9 cellular contexts compared by ENCODE assay signal in the genomic region with DNA sequence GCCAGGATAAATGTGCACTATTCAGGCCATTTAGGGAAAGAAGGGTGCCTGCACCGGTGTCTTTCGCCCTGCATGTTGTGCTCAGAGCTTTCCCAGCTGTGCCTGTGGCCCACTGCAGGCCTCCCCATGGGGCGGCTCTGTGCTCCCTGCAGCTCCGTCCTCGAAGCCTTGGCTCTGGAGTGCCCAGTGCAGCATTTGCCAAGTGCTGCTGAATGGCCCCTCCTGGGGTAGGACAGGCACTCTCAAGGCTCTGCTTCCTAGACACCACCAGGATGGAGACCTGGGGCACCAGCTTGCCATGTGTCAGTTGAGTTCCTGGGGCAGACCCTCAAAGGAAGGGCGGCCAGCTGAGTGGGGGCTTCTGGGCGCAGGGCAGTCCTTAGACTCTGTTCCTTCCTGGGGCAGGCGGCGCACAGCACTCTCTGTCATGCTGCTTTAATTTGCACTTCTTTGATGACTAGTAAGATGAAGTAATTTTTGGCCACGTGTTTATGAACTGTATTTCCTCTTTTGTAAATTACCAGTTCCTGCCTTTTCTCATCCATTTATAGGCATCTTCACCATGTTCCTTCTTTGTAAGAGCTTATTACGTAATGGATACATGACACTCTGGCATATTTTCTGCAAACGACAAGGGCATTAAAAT. TPM values are rescaled to one million over a fixed set of nuclear protein-coding genes. Genes with fewer than 3 reads are reported as not detected.
DNase-seq lines count a peak whose midpoint lies in the region; ATAC-seq, FAIRE-seq and TF ChIP-seq lines count a peak whose summit lies in the region.
"Had no signal": no experiment of that assay in that cellular context is flagged by ENCODE, and none has a peak within 500 bp of the region (broad histone marks: within the 10 kb centered on the region; RNA-seq: fewer than 3 reads in every experiment).

No MANE protein-coding gene starts in this region.

- DNase-seq in A172 (ENCODE audit: low spot score) (peak; percentile 42), heart right ventricle (no peak), GM12892 (ENCODE audit: insufficient read length) (no peak), NCI-H82 treated with DMSO at 0.1 percent for 48 hours (lab: John Stamatoyannopoulos, UW; ENCODE audit: unreplicated experiment) (no peak), DMS 273 treated with DMSO at 0.1 percent for 48 hours (lab: John Stamatoyannopoulos, UW) (no peak), GM19239 (ENCODE audit: insufficient read length, low spot score) (no peak)
- DNase-seq in activated CD8-positive, alpha-beta T cell treated with anti-CD3 and anti-CD28 coated beads for 36 hours, result peak; percentile 57

- H3K27me3 Mint-ChIP-seq in activated CD8-positive, alpha-beta T cell treated with anti-CD3 and anti-CD28 coated beads for 36 hours, result no peaks in the 10 kb centered on the region

- no peak for TF ChIP-seq POLR2A in GM12892 (IDR thresholded peaks at IDR 0.05; ENCODE audit: low read depth, low read length)

- TF ChIP-seq CTCF in activated CD8-positive, alpha-beta T cell treated with anti-CD3 and anti-CD28 coated beads for 36 hours (IDR thresholded peaks at IDR 0.05), result no peak
- TF ChIP-seq CTCF in heart right ventricle (IDR thresholded peaks at IDR 0.05), result no peak

- FAIRE-seq in GM12892 (lab: Jason Lieb, UNC) (no peak), GM19239 (lab: Jason Lieb, UNC) (no peak)

- peaks cover 0 to 42% (median 8%) of the 10 kb centered on the region in 9 donors for H3K4me1 ChIP-seq in heart right ventricle

- no peaks in the 10 kb centered on the region for H3K9me3 ChIP-seq in KOPT-K1 (ENCODE audit: insufficient read depth, low read length, poor library complexity, severe bottlenecking)
- no peaks in the 10 kb centered on the region for H3K9me3 ChIP-seq in heart right ventricle

- H3K27me3 ChIP-seq in heart right ventricle, result no peaks in the 10 kb centered on the region

- peaks cover 48% of the 10 kb centered on the region for H3K4me1 Mint-ChIP-seq in activated CD8-positive, alpha-beta T cell treated with anti-CD3 and anti-CD28 coated beads for 36 hours (ENCODE audit: low read depth)

- POLR2A ChIA-PET in activated CD8-positive, alpha-beta T cell treated with anti-CD3 and anti-CD28 coated beads for 36 hours (lab: Charles Lee), result interaction anchor here (0.9 to 8.8 kb wide), 6 partner anchors 10 to 36 kb away, joined by 3 to 96 read pairs (median 4); partner anchors contain the start of genes GNB1L and RTL10

- 73 to 78% methylated on average over 12 of the region's 12 CpGs for WGBS in heart right ventricle, 2 donors

- CTCF ChIA-PET in activated CD8-positive, alpha-beta T cell treated with anti-CD3 and anti-CD28 coated beads for 36 hours (lab: Charles Lee), result interaction anchor here (0.8 to 4.6 kb wide), 6 partner anchors 10 to 156 kb away, joined by 3 to 26 read pairs (median 6); no protein-coding TSS in a partner anchor

- H3K27ac Mint-ChIP-seq in activated CD8-positive, alpha-beta T cell treated with anti-CD3 and anti-CD28 coated beads for 36 hours, result peak overlapping the region; percentile 82

- H3K27ac ChIP-seq in KOPT-K1 (ENCODE audit: low read depth, low read length, poor library complexity, severe bottlenecking) (peak overlapping the region; percentile 98), heart right ventricle (peak overlapping the region in 3 of 10 donors; percentile 21 to 84 (median 47))

- intact Hi-C loops in activated CD8-positive, alpha-beta T cell treated with anti-CD3 and anti-CD28 coated beads for 36 hours (cut with micrococcal nuclease), result no loop called here
- intact Hi-C loops in heart right ventricle (cut with DNase I), result no loop called here

- H3K36me3 ChIP-seq in KOPT-K1 (ENCODE audit: insufficient read depth, low read length) (no peaks in the 10 kb centered on the region), heart right ventricle (peaks cover 0 to 25% (median 0%) of the 10 kb centered on the region in 9 donors)

- H3K4me3 Mint-ChIP-seq in activated CD8-positive, alpha-beta T cell treated with anti-CD3 and anti-CD28 coated beads for 36 hours, result no peak overlapping the region

- H3K36me3 Mint-ChIP-seq in activated CD8-positive, alpha-beta T cell treated with anti-CD3 and anti-CD28 coated beads for 36 hours (ENCODE audit: low read depth), result peaks cover 3% of the 10 kb centered on the region

- no peak overlapping the region for H3K4me3 ChIP-seq in heart right ventricle

- H3K9me3 Mint-ChIP-seq in activated CD8-positive, alpha-beta T cell treated with anti-CD3 and anti-CD28 coated beads for 36 hours, result no peaks in the 10 kb centered on the region

- ATAC-seq in activated CD8-positive, alpha-beta T cell treated with anti-CD3 and anti-CD28 coated beads for 36 hours, result peak; percentile 38
- ATAC-seq in heart right ventricle, result peak; percentile 14 to 57 (median 30)
- ATAC-seq: Panc1 had no signal

RNA-seq across cellular contexts. Expression of gene GNB1L, which starts 32.1 kb away (rescaled TPM):
- 8.9 and 9.6 TPM in 2 replicates for total RNA-seq in A172 (2014; rRNA removed; shearing (Covaris generic))
- total RNA-seq in activated CD8-positive, alpha-beta T cell treated with anti-CD3 and anti-CD28 coated beads for 36 hours, result 10 to 100 TPM; 16.2 to 17.4 TPM
- total RNA-seq in heart right ventricle, result 1 to 10 TPM in 8 of 10 donors, under 1 TPM in 2; 0.76 to 3.6 (median 1.8) TPM
- polyA plus RNA-seq in heart right ventricle, result 1 to 10 TPM; 2.0 to 9.3 TPM
- polyA plus RNA-seq in GM12892 (2012; ENCODE audit: missing spikeins), result 1.6 TPM

RNA-seq across cellular contexts. Expression of gene RTL10, which starts 32.1 kb away (rescaled TPM):
- total RNA-seq in A172 (2014; rRNA removed; shearing (Covaris generic)), result 8.5 and 11.7 TPM in 2 replicates
- total RNA-seq in activated CD8-positive, alpha-beta T cell treated with anti-CD3 and anti-CD28 coated beads for 36 hours, result 10 to 100 TPM; 14.7 to 17.4 TPM
- total RNA-seq in heart right ventricle, result 10 to 100 TPM in 2 of 10 donors, 1 to 10 TPM in 8; 5.3 to 12.0 (median 7.2) TPM
- 1 to 10 TPM; 4.0 to 6.5 TPM for polyA plus RNA-seq in heart right ventricle
- 5.6 TPM for polyA plus RNA-seq in GM12892 (2012; ENCODE audit: missing spikeins)

RNA-seq across cellular contexts. Expression of gene COMT, which starts 54.8 kb away (rescaled TPM):
- total RNA-seq in A172 (2014; rRNA removed; shearing (Covaris generic)), result 91.9 and 130 TPM in 2 replicates
- total RNA-seq in activated CD8-positive, alpha-beta T cell treated with anti-CD3 and anti-CD28 coated beads for 36 hours, result 10 to 100 TPM; 70.7 to 74.5 TPM
- total RNA-seq in heart right ventricle, result 100 to 1,000 TPM in 5 of 10 donors, 10 to 100 TPM in 5; 72.5 to 128 (median 101) TPM
- 100 to 1,000 TPM in 1 of 2 donors, 10 to 100 TPM in 1; 42.9 to 273 TPM for polyA plus RNA-seq in heart right ventricle
- polyA plus RNA-seq in GM12892 (2012; ENCODE audit: missing spikeins), result 34.5 TPM

RNA-seq across cellular contexts. Expression of gene TXNRD2, which starts 54.9 kb away (rescaled TPM):
- 112 and 114 TPM in 2 replicates for total RNA-seq in A172 (2014; rRNA removed; shearing (Covaris generic))
- 10 to 100 TPM; 18.0 to 18.5 TPM for total RNA-seq in activated CD8-positive, alpha-beta T cell treated with anti-CD3 and anti-CD28 coated beads for 36 hours
- total RNA-seq in heart right ventricle, result 10 to 100 TPM; 28.5 to 59.9 (median 35.0) TPM
- polyA plus RNA-seq in heart right ventricle, result 100 to 1,000 TPM in 1 of 2 donors, 10 to 100 TPM in 1; 25.8 to 103 TPM
- 10.2 TPM for polyA plus RNA-seq in GM12892 (2012; ENCODE audit: missing spikeins)

Comparison
In these comparisons a context has a peak if more than half of its experiments do, and no peak if none do; other contexts are left out.
1. DNase-seq: peak in A172 (single experiment) and activated CD8-positive, alpha-beta T cell treated with anti-CD3 and anti-CD28 coated beads for 36 hours (single experiment); none in heart right ventricle (0 of 2), GM12892 (single experiment), NCI-H82 treated with DMSO at 0.1 percent for 48 hours (single experiment), DMS 273 treated with DMSO at 0.1 percent for 48 hours (single experiment) and GM19239 (single experiment).